Comparison of ENCODE assay signal across 2 cellular contexts in genomic region chr12:955923-956322, GRCh38.
A peak's percentile ranks its signal among the peaks of the same experiment; 100 is the strongest.
TF ChIP-seq lines count a peak whose summit lies in the region.

No MANE protein-coding gene starts in this region.

TF ChIP-seq in HepG2, 621 proteins besides CTCF, POLR2A, EP300 and RAD21:
- TF ChIP-seq ZNF615 (CRISPR knock-in tag; IDR thresholded peaks at IDR 0.05; ENCODE audit: borderline replicate concordance) (no peak), NFYC (CRISPR knock-in tag; IDR thresholded peaks at IDR 0.05) (peak; percentile 36; the same call in 1 of the 2 replicates), NFYB (CRISPR knock-in tag; IDR thresholded peaks at IDR 0.05) (peak; percentile 64), ZNF317 (CRISPR knock-in tag; IDR thresholded peaks at IDR 0.05) (no peak), ZFY (CRISPR knock-in tag; IDR thresholded peaks at IDR 0.05) (no peak)

TF ChIP-seq in WTC11, 78 proteins besides CTCF, POLR2A, EP300 and RAD21:
- TF ChIP-seq USF2 (CRISPR knock-in tag; IDR thresholded peaks at IDR 0.05) (peak; percentile 32; the same call in 1 of the 2 replicates), NFYB (CRISPR knock-in tag; conservative IDR thresholded peaks at IDR 0.05; ENCODE audit: low read depth) (peak; percentile 57), NR1H2 (CRISPR knock-in tag; IDR thresholded peaks at IDR 0.05) (no peak)
